Comparison of ENCODE assay signal across 11 cellular contexts in genomic region chr15:55884223-55884622, GRCh38.
"Had no signal": no experiment of that assay in that cellular context is flagged by ENCODE, and none has a peak within 500 bp of the region (broad histone marks: within the 10 kb centered on the region; RNA-seq: fewer than 3 reads in every experiment).

No MANE protein-coding gene starts in this region.

- H3K4me1 ChIP-seq: body of pancreas, suprapubic skin had no signal

- H3K27ac ChIP-seq: body of pancreas, SK-N-MC, suprapubic skin had no signal

- DNase-seq: activated CD4-positive, CD25-positive, alpha-beta regulatory T cell treated with anti-CD3 and anti-CD28 coated beads, Interleukin-2, amount 50 U/mL, for 72 hours; activated naive CD4-positive, alpha-beta T cell; activated naive CD8-positive, alpha-beta T cell treated with anti-CD3 and anti-CD28 coated beads, Interleukin-2, amount 50 U/mL, for 24 hours; activated T-cell treated with anti-CD3 and anti-CD28 coated beads for 4 hours; body of pancreas; effector memory CD4-positive, alpha-beta T cell; hypothalamus; posterior cingulate gyrus had no signal

- H3K27me3 ChIP-seq: body of pancreas, suprapubic skin had no signal

- H3K4me3 ChIP-seq: body of pancreas, SK-N-MC, suprapubic skin had no signal

- ATAC-seq: activated naive CD8-positive, alpha-beta T cell treated with anti-CD3 and anti-CD28 coated beads, Interleukin-2, amount 50 U/mL, for 24 hours; body of pancreas; natural killer cell treated with Interleukin-12 subunit alpha and Interleukin-12 subunit beta and Interleukin-15 and Interleukin-18, amount 100 ng/mL, for 72 hours had no signal

- H3K9me3 ChIP-seq: body of pancreas had no signal
